13 cellular contexts compared by ENCODE assay signal in the genomic region with DNA sequence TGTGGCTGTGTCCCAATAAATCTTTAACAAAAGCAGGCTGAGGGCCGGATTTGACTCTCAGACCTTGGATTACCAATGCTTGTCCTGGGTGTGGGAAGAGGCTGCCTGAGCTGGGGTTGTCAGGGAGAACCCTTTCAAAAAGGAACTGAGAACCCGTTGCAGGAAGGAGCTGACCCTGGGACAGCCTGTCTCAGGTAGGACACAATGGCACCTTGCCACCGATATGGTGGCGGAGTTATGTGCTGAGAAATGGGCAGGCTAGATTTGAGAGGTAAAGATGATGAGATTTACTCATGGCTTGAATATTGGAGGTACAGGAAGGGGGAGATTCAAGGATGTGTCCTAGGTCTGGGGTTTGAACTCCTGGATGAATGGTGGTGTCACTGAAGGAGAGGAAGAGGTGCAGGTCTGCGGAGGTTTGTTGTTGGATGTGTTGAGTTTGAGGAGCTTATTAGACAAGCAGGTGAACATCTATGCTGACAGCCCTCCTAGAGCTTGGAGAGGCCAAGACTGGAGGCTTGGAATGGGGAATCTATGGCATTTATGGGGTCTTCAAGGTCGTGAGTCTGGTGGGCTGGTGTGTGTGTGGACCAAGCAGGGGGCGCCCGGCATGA. TPM values are rescaled to one million over a fixed set of nuclear protein-coding genes. Genes with fewer than 3 reads are reported as not detected.
DNase-seq lines count a peak whose midpoint lies in the region; ATAC-seq and TF ChIP-seq lines count a peak whose summit lies in the region.
"Had no signal": no experiment of that assay in that cellular context is flagged by ENCODE, and none has a peak within 500 bp of the region (broad histone marks: within the 10 kb centered on the region; RNA-seq: fewer than 3 reads in every experiment).

No MANE protein-coding gene starts in this region.

- CTCF ChIA-PET in activated CD4-positive, alpha-beta T cell treated with anti-CD3 and anti-CD28 coated beads for 36 hours (lab: Charles Lee) = interaction anchor here (0.6 to 4.0 kb wide), 21 partner anchors 9 to 170 kb away, joined by 3 to 41 read pairs (median 6); a partner anchor contains a TSS

- no peaks in the 10 kb centered on the region for H3K9me3 Mint-ChIP-seq in activated CD4-positive, alpha-beta T cell treated with anti-CD3 and anti-CD28 coated beads for 36 hours (ENCODE audit: low read depth)
- H3K9me3 Mint-ChIP-seq in T-helper 1 cell treated with Interleukin-12 subunit alpha and Interleukin-12 subunit beta and Interleukin-4 antibody, amounts not matched to agents 30 μg/mL and 1 μg/mL, for 36 hours = no peaks in the 10 kb centered on the region
- H3K9me3 Mint-ChIP-seq in stimulated activated naive B cell treated with anti-CD40 and anti-IgM and Interleukin-4, amounts not matched to agents 10 μg/mL and 1 μg/mL and 100 μg/mL, for 72 hours = no peaks in the 10 kb centered on the region
- H3K9me3 Mint-ChIP-seq: mesothelial cell of epicardium had no signal

- no peaks in the 10 kb centered on the region for H3K27me3 ChIP-seq in esophagus squamous epithelium

- 69 to 75% methylated on average over 7 to 8 of the region's 8 CpGs for WGBS in esophagus squamous epithelium, 2 donors

- intact Hi-C loops in activated CD4-positive, alpha-beta T cell treated with anti-CD3 and anti-CD28 coated beads for 36 hours (cut with DNase I, micrococcal nuclease) = loop anchor here (1.0 to 5.0 kb wide), 5 partner anchors 8 to 165 kb away; no protein-coding TSS in a partner anchor
- intact Hi-C loops in esophagus squamous epithelium (cut with DNase I) = no loop called here

- H3K4me3 Mint-ChIP-seq in activated CD4-positive, alpha-beta T cell treated with anti-CD3 and anti-CD28 coated beads for 36 hours = peak overlapping the region; percentile 59
- H3K4me3 Mint-ChIP-seq in T-helper 1 cell treated with Interleukin-12 subunit alpha and Interleukin-12 subunit beta and Interleukin-4 antibody, amounts not matched to agents 30 μg/mL and 1 μg/mL, for 36 hours = peak overlapping the region; percentile 78
- H3K4me3 Mint-ChIP-seq in stimulated activated naive B cell treated with anti-CD40 and anti-IgM and Interleukin-4, amounts not matched to agents 10 μg/mL and 1 μg/mL and 100 μg/mL, for 72 hours = peak overlapping the region; percentile 33 to 63
- H3K4me3 Mint-ChIP-seq: mesothelial cell of epicardium had no signal

- no peak for TF ChIP-seq POLR2A in esophagus squamous epithelium (IDR thresholded peaks at IDR 0.05)

- POLR2A ChIA-PET in activated CD4-positive, alpha-beta T cell treated with anti-CD3 and anti-CD28 coated beads for 36 hours (lab: Charles Lee) = interaction anchor here (0.6 to 2.4 kb wide), 6 partner anchors 9 to 67 kb away, joined by 3 to 13 read pairs (median 6); a partner anchor contains a TSS

- ATAC-seq in activated CD4-positive, alpha-beta T cell treated with anti-CD3 and anti-CD28 coated beads for 36 hours = no peak
- no peak for ATAC-seq in stimulated activated naive B cell treated with anti-CD40 and anti-IgM and Interleukin-4, amounts not matched to agents 10 μg/mL and 1 μg/mL and 100 μg/mL, for 72 hours (replicated peaks)
- ATAC-seq in GM18511 (IDR thresholded peaks at IDR 0.05; ENCODE audit: unreplicated experiment) = no peak

- no peaks in the 10 kb centered on the region for H3K9me3 ChIP-seq in esophagus squamous epithelium

- H3K4me1 Mint-ChIP-seq in activated CD4-positive, alpha-beta T cell treated with anti-CD3 and anti-CD28 coated beads for 36 hours = peaks cover 94% of the 10 kb centered on the region
- H3K4me1 Mint-ChIP-seq in T-helper 1 cell treated with Interleukin-12 subunit alpha and Interleukin-12 subunit beta and Interleukin-4 antibody, amounts not matched to agents 30 μg/mL and 1 μg/mL, for 36 hours (ENCODE audit: low read depth) = peaks cover 68% of the 10 kb centered on the region
- H3K4me1 Mint-ChIP-seq in stimulated activated naive B cell treated with anti-CD40 and anti-IgM and Interleukin-4, amounts not matched to agents 10 μg/mL and 1 μg/mL and 100 μg/mL, for 72 hours = peaks cover 31 to 54% of the 10 kb centered on the region in 2 donors

- peaks cover 50% of the 10 kb centered on the region for H3K36me3 Mint-ChIP-seq in activated CD4-positive, alpha-beta T cell treated with anti-CD3 and anti-CD28 coated beads for 36 hours (ENCODE audit: low read depth)
- peaks cover 55% of the 10 kb centered on the region for H3K36me3 Mint-ChIP-seq in T-helper 1 cell treated with Interleukin-12 subunit alpha and Interleukin-12 subunit beta and Interleukin-4 antibody, amounts not matched to agents 30 μg/mL and 1 μg/mL, for 36 hours (ENCODE audit: low read depth)
- H3K36me3 Mint-ChIP-seq in stimulated activated naive B cell treated with anti-CD40 and anti-IgM and Interleukin-4, amounts not matched to agents 10 μg/mL and 1 μg/mL and 100 μg/mL, for 72 hours = peaks cover 9 to 28% of the 10 kb centered on the region in 2 donors
- H3K36me3 Mint-ChIP-seq: mesothelial cell of epicardium had no signal

- peaks cover 11 to 39% (median 22%) of the 10 kb centered on the region in 3 donors for H3K36me3 ChIP-seq in esophagus squamous epithelium
- H3K36me3 ChIP-seq: WERI-Rb-1 had no signal

- TF ChIP-seq CTCF in esophagus squamous epithelium (IDR thresholded peaks at IDR 0.05) = no peak

- H3K4me1 ChIP-seq in esophagus squamous epithelium = peaks cover 23 to 100% (median 52%) of the 10 kb centered on the region in 3 donors

- H3K27me3 Mint-ChIP-seq in activated CD4-positive, alpha-beta T cell treated with anti-CD3 and anti-CD28 coated beads for 36 hours = no peaks in the 10 kb centered on the region
- H3K27me3 Mint-ChIP-seq in T-helper 1 cell treated with Interleukin-12 subunit alpha and Interleukin-12 subunit beta and Interleukin-4 antibody, amounts not matched to agents 30 μg/mL and 1 μg/mL, for 36 hours (ENCODE audit: low read depth) = no peaks in the 10 kb centered on the region
- no peaks in the 10 kb centered on the region for H3K27me3 Mint-ChIP-seq in stimulated activated naive B cell treated with anti-CD40 and anti-IgM and Interleukin-4, amounts not matched to agents 10 μg/mL and 1 μg/mL and 100 μg/mL, for 72 hours

- H3K27ac ChIP-seq in esophagus squamous epithelium = peak overlapping the region; percentile 29 to 71 (median 56)
- H3K27ac ChIP-seq: HL-60, WERI-Rb-1 had no signal

- H3K27ac Mint-ChIP-seq in activated CD4-positive, alpha-beta T cell treated with anti-CD3 and anti-CD28 coated beads for 36 hours = peak overlapping the region; percentile 96
- peak overlapping the region; percentile 93 for H3K27ac Mint-ChIP-seq in T-helper 1 cell treated with Interleukin-12 subunit alpha and Interleukin-12 subunit beta and Interleukin-4 antibody, amounts not matched to agents 30 μg/mL and 1 μg/mL, for 36 hours
- H3K27ac Mint-ChIP-seq in stimulated activated naive B cell treated with anti-CD40 and anti-IgM and Interleukin-4, amounts not matched to agents 10 μg/mL and 1 μg/mL and 100 μg/mL, for 72 hours = peak overlapping the region; percentile 90
- H3K27ac Mint-ChIP-seq: mesothelial cell of epicardium had no signal

- H3K4me3 ChIP-seq in esophagus squamous epithelium = peak overlapping the region in 2 of 4 donors; percentile 2 to 7

- DNase-seq in activated CD4-positive, alpha-beta T cell treated with anti-CD3 and anti-CD28 coated beads for 36 hours = peak; percentile 32
- no peak for DNase-seq in activated CD4-positive, alpha-beta T cell treated with anti-CD3 and anti-CD28 coated beads for 4 hours
- no peak for DNase-seq in esophagus squamous epithelium (lab: John Stamatoyannopoulos, UW)
- DNase-seq in stimulated activated naive B cell treated with anti-CD40 and anti-IgM and Interleukin-4, amounts not matched to agents 10 μg/mL and 1 μg/mL and 100 μg/mL, for 72 hours = no peak
- DNase-seq in NCI-H2227 (lab: John Stamatoyannopoulos, UW; ENCODE audit: unreplicated experiment) = no peak
- DNase-seq in activated CD4-positive, alpha-beta T cell treated with anti-CD3 and anti-CD28 coated beads for 1 hour = no peak
- DNase-seq: 8988T, caudate nucleus, WERI-Rb-1 had no signal

RNA-seq across cellular contexts. Expression of a gene that starts 7.2 kb away (rescaled TPM):
- 10 to 100 TPM; 25.4 to 26.6 TPM for total RNA-seq in activated CD4-positive, alpha-beta T cell treated with anti-CD3 and anti-CD28 coated beads for 36 hours
- 10 to 100 TPM in 3 of 4 donors, 1 to 10 TPM in 1; 4.3 to 20.8 (median 17.1) TPM for total RNA-seq in esophagus squamous epithelium

RNA-seq across cellular contexts. Expression of a gene that starts 42.6 kb away (rescaled TPM):
- total RNA-seq in activated CD4-positive, alpha-beta T cell treated with anti-CD3 and anti-CD28 coated beads for 36 hours = 10 to 100 TPM; 26.7 to 35.7 TPM
- 10 to 100 TPM; 11.2 to 21.6 (median 18.3) TPM for total RNA-seq in esophagus squamous epithelium
